In genomic region chr2:11773747-11774536, GRCh38 we compare ENCODE assay signal across 16 cellular contexts. TPM values are rescaled to one million over a fixed set of nuclear protein-coding genes. Genes with fewer than 3 reads are reported as not detected.
DNase-seq lines count a peak whose midpoint lies in the region; ATAC-seq lines count a peak whose summit lies in the region.
"Had no signal": no experiment of that assay in that cellular context is flagged by ENCODE, and none has a peak within 500 bp of the region (broad histone marks: within the 10 kb centered on the region; RNA-seq: fewer than 3 reads in every experiment).

No MANE protein-coding gene starts in this region.

- no peak for DNase-seq in activated CD4-positive, alpha-beta T cell treated with anti-CD3 and anti-CD28 coated beads for 36 hours
- no peak for DNase-seq in activated CD4-positive, alpha-beta T cell treated with anti-CD3 and anti-CD28 coated beads, Interleukin-2, amount 50 U/mL, for 1 hour
- DNase-seq in GM23248 = no peak
- no peak for DNase-seq in activated T-helper 1 cell treated with anti-CD3 and anti-CD28 coated beads, Interleukin-12 subunit alpha, Interleukin-12 subunit beta, Interleukin-2, Interleukin-4 antibody, amounts not matched to agents 30 ng/mL and 10 ng/mL and 1 ng/mL, durations not matched to agents 14 hours and 24 hours and 36 hours (ENCODE audit: low spot score)
- no peak for DNase-seq in natural killer cell treated with Interleukin-12 subunit alpha and Interleukin-12 subunit beta and Interleukin-15 and Interleukin-18, amount 100 ng/mL, for 72 hours (ENCODE audit: low spot score)
- no peak for DNase-seq in NCI-H2196 (lab: John Stamatoyannopoulos, UW; ENCODE audit: unreplicated experiment)
- DNase-seq: activated gamma-delta T cell, Caco-2, NCI-H187, NCI-H526, posterior cingulate gyrus had no signal

- H3K4me1 Mint-ChIP-seq in activated CD4-positive, alpha-beta T cell treated with anti-CD3 and anti-CD28 coated beads for 36 hours = peaks cover 42% of the 10 kb centered on the region
- H3K4me1 Mint-ChIP-seq in activated T-helper 1 cell treated with anti-CD3 and anti-CD28 coated beads, Interleukin-12 subunit alpha, Interleukin-12 subunit beta, Interleukin-2, Interleukin-4 antibody, amounts not matched to agents 30 ng/mL and 10 ng/mL and 1 ng/mL, durations not matched to agents 14 hours and 24 hours and 36 hours (ENCODE audit: low read depth) = peaks cover 65% of the 10 kb centered on the region
- peaks cover 43 to 47% of the 10 kb centered on the region in 2 donors for H3K4me1 Mint-ChIP-seq in natural killer cell treated with Interleukin-12 subunit alpha and Interleukin-12 subunit beta and Interleukin-15 and Interleukin-18, amount 100 ng/mL, for 72 hours (ENCODE audit: low read depth in 2 of 2)

- H3K9me2 ChIP-seq in GM23248 (ENCODE audit: insufficient read depth) = no peaks in the 10 kb centered on the region

- in situ Hi-C loops in GM23248 (cut with MboI) = no loop called here

- POLR2A ChIA-PET in activated CD4-positive, alpha-beta T cell treated with anti-CD3 and anti-CD28 coated beads for 36 hours (lab: Charles Lee) = interaction anchor here (0.7 kb wide), 1 partner anchor 40 kb away, joined by 3 read pairs; no protein-coding TSS in a partner anchor

- peak overlapping the region; percentile 87 for H3K4me2 ChIP-seq in GM23248 (ENCODE audit: unreplicated experiment)

- peak overlapping the region; percentile 74 for H3K27ac Mint-ChIP-seq in activated CD4-positive, alpha-beta T cell treated with anti-CD3 and anti-CD28 coated beads for 36 hours
- H3K27ac Mint-ChIP-seq in activated T-helper 1 cell treated with anti-CD3 and anti-CD28 coated beads, Interleukin-12 subunit alpha, Interleukin-12 subunit beta, Interleukin-2, Interleukin-4 antibody, amounts not matched to agents 30 ng/mL and 10 ng/mL and 1 ng/mL, durations not matched to agents 14 hours and 24 hours and 36 hours = peak overlapping the region; percentile 65
- H3K27ac Mint-ChIP-seq in natural killer cell treated with Interleukin-12 subunit alpha and Interleukin-12 subunit beta and Interleukin-15 and Interleukin-18, amount 100 ng/mL, for 72 hours = peak overlapping the region; percentile 81 to 94

- no peaks in the 10 kb centered on the region for H3K9me3 ChIP-seq in GM23248 (ENCODE audit: low read depth)
- H3K9me3 ChIP-seq: breast epithelium, Caco-2 had no signal

- H3K27ac ChIP-seq in GM23248 = no peak overlapping the region
- H3K27ac ChIP-seq: breast epithelium, HL-60 had no signal

- WGBS in GM23248 (ENCODE audit: low coverage in 1 of 2, low lambda C conversion rate in 2 of 2, missing lambda C conversion rate in 2 of 2), 2 experiments = 82 to 83% methylated on average over 7 of the region's 7 CpGs

- peaks cover 51% of the 10 kb centered on the region for H3K36me3 Mint-ChIP-seq in activated CD4-positive, alpha-beta T cell treated with anti-CD3 and anti-CD28 coated beads for 36 hours (ENCODE audit: low read depth)
- H3K36me3 Mint-ChIP-seq in activated T-helper 1 cell treated with anti-CD3 and anti-CD28 coated beads, Interleukin-12 subunit alpha, Interleukin-12 subunit beta, Interleukin-2, Interleukin-4 antibody, amounts not matched to agents 30 ng/mL and 10 ng/mL and 1 ng/mL, durations not matched to agents 14 hours and 24 hours and 36 hours (ENCODE audit: low read depth) = peaks cover 50% of the 10 kb centered on the region
- peaks cover 12% of the 10 kb centered on the region for H3K36me3 Mint-ChIP-seq in natural killer cell treated with Interleukin-12 subunit alpha and Interleukin-12 subunit beta and Interleukin-15 and Interleukin-18, amount 100 ng/mL, for 72 hours

- no peaks in the 10 kb centered on the region for H3K9me3 Mint-ChIP-seq in activated CD4-positive, alpha-beta T cell treated with anti-CD3 and anti-CD28 coated beads for 36 hours (ENCODE audit: low read depth)
- H3K9me3 Mint-ChIP-seq in activated T-helper 1 cell treated with anti-CD3 and anti-CD28 coated beads, Interleukin-12 subunit alpha, Interleukin-12 subunit beta, Interleukin-2, Interleukin-4 antibody, amounts not matched to agents 30 ng/mL and 10 ng/mL and 1 ng/mL, durations not matched to agents 14 hours and 24 hours and 36 hours = no peaks in the 10 kb centered on the region
- no peaks in the 10 kb centered on the region for H3K9me3 Mint-ChIP-seq in natural killer cell treated with Interleukin-12 subunit alpha and Interleukin-12 subunit beta and Interleukin-15 and Interleukin-18, amount 100 ng/mL, for 72 hours

- CTCF ChIA-PET in activated CD4-positive, alpha-beta T cell treated with anti-CD3 and anti-CD28 coated beads for 36 hours (lab: Charles Lee) = interaction anchor here (0.8 to 1.7 kb wide), 10 partner anchors 9 to 93 kb away, joined by 3 to 6 read pairs (median 4); no protein-coding TSS in a partner anchor

- intact Hi-C loops in activated CD4-positive, alpha-beta T cell treated with anti-CD3 and anti-CD28 coated beads for 36 hours (cut with DNase I, micrococcal nuclease) = loop anchor here in 1 of 2 experiments (10.0 kb wide), 1 partner anchor 619 kb away; the partner anchor contains the start of gene SLC66A3
- intact Hi-C loops in activated T-helper 1 cell treated with anti-CD3 and anti-CD28 coated beads, Interleukin-12 subunit alpha, Interleukin-12 subunit beta, Interleukin-2, Interleukin-4 antibody, amounts not matched to agents 30 ng/mL and 10 ng/mL and 1 ng/mL, durations not matched to agents 14 hours and 24 hours and 36 hours (cut with micrococcal nuclease) = no loop called here

- peaks cover 17% of the 10 kb centered on the region for H3K4me1 ChIP-seq in GM23248 (ENCODE audit: insufficient read depth)
- H3K4me1 ChIP-seq: breast epithelium had no signal

- H2AFZ ChIP-seq in GM23248 = no peak overlapping the region

- peaks cover 21% of the 10 kb centered on the region for H3F3A ChIP-seq in GM23248 (ENCODE audit: insufficient read depth)

- ATAC-seq in activated CD4-positive, alpha-beta T cell treated with anti-CD3 and anti-CD28 coated beads for 36 hours = no peak
- ATAC-seq in natural killer cell treated with Interleukin-12 subunit alpha and Interleukin-12 subunit beta and Interleukin-15 and Interleukin-18, amount 100 ng/mL, for 72 hours = no peak
- ATAC-seq in HG03469 (IDR thresholded peaks at IDR 0.05; ENCODE audit: unreplicated experiment) (no peak), HG02885 (IDR thresholded peaks at IDR 0.05; ENCODE audit: poor library complexity, unreplicated experiment) (no peak)
- ATAC-seq: left lobe of liver had no signal

- no peak overlapping the region for H3K4me3 Mint-ChIP-seq in activated CD4-positive, alpha-beta T cell treated with anti-CD3 and anti-CD28 coated beads for 36 hours
- H3K4me3 Mint-ChIP-seq in activated T-helper 1 cell treated with anti-CD3 and anti-CD28 coated beads, Interleukin-12 subunit alpha, Interleukin-12 subunit beta, Interleukin-2, Interleukin-4 antibody, amounts not matched to agents 30 ng/mL and 10 ng/mL and 1 ng/mL, durations not matched to agents 14 hours and 24 hours and 36 hours = peak overlapping the region; percentile 6
- peak overlapping the region; percentile 23 for H3K4me3 Mint-ChIP-seq in natural killer cell treated with Interleukin-12 subunit alpha and Interleukin-12 subunit beta and Interleukin-15 and Interleukin-18, amount 100 ng/mL, for 72 hours

- H3K36me3 ChIP-seq in GM23248 (ENCODE audit: low read depth) = peaks cover 10% of the 10 kb centered on the region; the same call in 1 of the 2 replicates
- H3K36me3 ChIP-seq: breast epithelium had no signal

- no peaks in the 10 kb centered on the region for H4K20me1 ChIP-seq in GM23248 (ENCODE audit: insufficient read depth)

- H3K27me3 ChIP-seq in GM23248 (replicated peaks; ENCODE audit: insufficient read depth) = no peaks in the 10 kb centered on the region
- H3K27me3 ChIP-seq: breast epithelium had no signal

- no peak overlapping the region for H3K9ac ChIP-seq in GM23248

- H3K79me2 ChIP-seq in GM23248 (ENCODE audit: insufficient read depth) = no peaks in the 10 kb centered on the region

- H3K4me3 ChIP-seq in GM23248 = no peak overlapping the region
- H3K4me3 ChIP-seq: breast epithelium had no signal

- no peaks in the 10 kb centered on the region for H3K27me3 Mint-ChIP-seq in activated CD4-positive, alpha-beta T cell treated with anti-CD3 and anti-CD28 coated beads for 36 hours
- H3K27me3 Mint-ChIP-seq in activated T-helper 1 cell treated with anti-CD3 and anti-CD28 coated beads, Interleukin-12 subunit alpha, Interleukin-12 subunit beta, Interleukin-2, Interleukin-4 antibody, amounts not matched to agents 30 ng/mL and 10 ng/mL and 1 ng/mL, durations not matched to agents 14 hours and 24 hours and 36 hours (ENCODE audit: insufficient read depth) = no peaks in the 10 kb centered on the region
- H3K27me3 Mint-ChIP-seq in natural killer cell treated with Interleukin-12 subunit alpha and Interleukin-12 subunit beta and Interleukin-15 and Interleukin-18, amount 100 ng/mL, for 72 hours = no peaks in the 10 kb centered on the region

RNA-seq across cellular contexts. Expression of gene LPIN1, which starts 27.5 kb away (rescaled TPM):
- 10 to 100 TPM; 40.6 to 42.9 TPM for total RNA-seq in activated CD4-positive, alpha-beta T cell treated with anti-CD3 and anti-CD28 coated beads for 36 hours
- 11.3 and 12.6 TPM in 2 replicates for total RNA-seq in GM23248 (2014; rRNA removed; shearing (Covaris generic))
- polyA plus RNA-seq in GM23248 (2016; fragmentation: Nextera tagmentation; extraction: Ambion mirVana) = 9.9 and 11.2 TPM in 2 replicates
- 46.0 and 49.5 TPM in 2 replicates for total RNA-seq in activated T-helper 1 cell treated with anti-CD3 and anti-CD28 coated beads, Interleukin-12 subunit alpha, Interleukin-12 subunit beta, Interleukin-2, Interleukin-4 antibody, amounts not matched to agents 30 ng/mL and 10 ng/mL and 1 ng/mL, durations not matched to agents 14 hours and 24 hours and 36 hours
- 100 to 1,000 TPM in 1 of 2 donors, 10 to 100 TPM in 1; 63.0 to 112 TPM for total RNA-seq in natural killer cell treated with Interleukin-12 subunit alpha and Interleukin-12 subunit beta and Interleukin-15 and Interleukin-18, amount 100 ng/mL, for 72 hours
